ENCODE assay signal across 1 cellular context in the genomic region with DNA sequence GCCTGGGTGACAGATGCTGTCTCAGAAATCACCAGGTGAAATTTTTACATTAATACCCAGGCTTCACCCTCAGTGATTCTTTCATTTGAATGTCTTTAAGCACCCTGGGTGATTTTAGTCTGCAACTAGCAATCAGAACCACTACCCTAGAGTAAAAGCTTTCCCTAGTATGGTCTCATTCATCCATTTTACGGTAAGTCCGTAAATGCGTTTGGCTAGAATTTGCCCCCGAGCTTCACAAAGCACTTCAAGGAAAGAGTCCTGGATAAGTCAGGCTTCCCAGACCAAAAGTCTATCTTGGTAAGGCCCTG.
TF ChIP-seq lines count a peak whose summit lies in the region.

No MANE protein-coding gene starts in this region.

TF ChIP-seq in HepG2, 621 proteins besides CTCF, POLR2A, EP300 and RAD21:
- TF ChIP-seq GRHL1 (CRISPR knock-in tag; conservative IDR thresholded peaks at IDR 0.05) (no peak), GATA4 (IDR thresholded peaks at IDR 0.05; ENCODE audit: borderline replicate concordance, low read depth) (no peak), MBD4 (IDR thresholded peaks at IDR 0.05; ENCODE audit: borderline replicate concordance, low read length) (0 out of 2 replicates have a peak, but pooled peaks have one; percentile 16), SP4 (CRISPR knock-in tag; IDR thresholded peaks at IDR 0.05) (0 out of 2 replicates have a peak, but pooled peaks have one; percentile 44), ZNF451 (CRISPR knock-in tag; IDR thresholded peaks at IDR 0.05) (no peak), SMYD3 (CRISPR knock-in tag; IDR thresholded peaks at IDR 0.05) (no peak), POLR2AphosphoS2 (IDR thresholded peaks at IDR 0.05; ENCODE audit: low read depth, low read length) (0 out of 2 replicates have a peak, but pooled peaks have one; percentile 19), FLYWCH1 (CRISPR knock-in tag; IDR thresholded peaks at IDR 0.05) (0 out of 2 replicates have a peak, but pooled peaks have one; percentile 60), ZFYVE20 (CRISPR knock-in tag; IDR thresholded peaks at IDR 0.05; ENCODE audit: borderline replicate concordance, low read depth) (no peak), KLF15 (CRISPR knock-in tag; IDR thresholded peaks at IDR 0.05; ENCODE audit: borderline replicate concordance) (no peak), ATAD3A (CRISPR knock-in tag; IDR thresholded peaks at IDR 0.05) (no peak), ISL2 (CRISPR knock-in tag; IDR thresholded peaks at IDR 0.05) (no peak), ZIK1 (CRISPR knock-in tag; IDR thresholded peaks at IDR 0.05; ENCODE audit: borderline replicate concordance, low read depth) (no peak), DDIT3 (CRISPR knock-in tag; IDR thresholded peaks at IDR 0.05) (no peak), MXD4 (CRISPR knock-in tag; IDR thresholded peaks at IDR 0.05) (0 out of 2 replicates have a peak, but pooled peaks have one; percentile 2), MAFG (CRISPR knock-in tag; IDR thresholded peaks at IDR 0.05) (no peak)
- TF ChIP-seq, protein P1, sequence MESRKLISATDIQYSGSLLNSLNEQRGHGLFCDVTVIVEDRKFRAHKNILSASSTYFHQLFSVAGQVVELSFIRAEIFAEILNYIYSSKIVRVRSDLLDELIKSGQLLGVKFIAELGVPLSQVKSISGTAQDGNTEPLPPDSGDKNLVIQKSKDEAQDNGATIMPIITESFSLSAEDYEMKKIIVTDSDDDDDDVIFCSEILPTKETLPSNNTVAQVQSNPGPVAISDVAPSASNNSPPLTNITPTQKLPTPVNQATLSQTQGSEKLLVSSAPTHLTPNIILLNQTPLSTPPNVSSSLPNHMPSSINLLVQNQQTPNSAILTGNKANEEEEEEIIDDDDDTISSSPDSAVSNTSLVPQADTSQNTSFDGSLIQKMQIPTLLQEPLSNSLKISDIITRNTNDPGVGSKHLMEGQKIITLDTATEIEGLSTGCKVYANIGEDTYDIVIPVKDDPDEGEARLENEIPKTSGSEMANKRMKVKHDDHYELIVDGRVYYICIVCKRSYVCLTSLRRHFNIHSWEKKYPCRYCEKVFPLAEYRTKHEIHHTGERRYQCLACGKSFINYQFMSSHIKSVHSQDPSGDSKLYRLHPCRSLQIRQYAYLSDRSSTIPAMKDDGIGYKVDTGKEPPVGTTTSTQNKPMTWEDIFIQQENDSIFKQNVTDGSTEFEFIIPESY (CRISPR knock-in tag; IDR thresholded peaks at IDR 0.05) = 0 out of 2 replicates have a peak, but pooled peaks have one; percentile 10
